In the genomic region with DNA sequence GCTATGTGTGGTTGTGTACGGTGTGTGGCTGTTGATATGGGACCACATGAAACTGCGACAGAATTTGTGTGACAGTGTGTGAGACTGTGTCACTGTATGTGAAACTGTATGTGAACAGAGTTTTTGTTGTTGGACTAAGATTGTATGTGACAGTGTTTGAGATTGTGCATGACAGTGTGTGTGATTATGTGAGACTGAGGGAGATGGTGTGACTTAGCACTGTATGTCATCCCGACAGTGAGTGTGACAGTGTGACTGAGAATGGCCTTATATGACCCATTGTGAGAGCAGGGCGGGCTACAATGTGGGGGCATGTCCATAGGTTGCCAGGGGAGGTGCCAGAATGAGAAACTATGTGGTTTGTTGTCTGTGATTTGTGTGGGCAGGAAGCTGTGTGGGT, we compare ENCODE assay signal across 9 cellular contexts. TPM values are rescaled to one million over a fixed set of nuclear protein-coding genes. Genes with fewer than 3 reads are reported as not detected.
DNase-seq lines count a peak whose midpoint lies in the region; ATAC-seq and TF ChIP-seq lines count a peak whose summit lies in the region.
"Had no signal": no experiment of that assay in that cellular context is flagged by ENCODE, and none has a peak within 500 bp of the region (broad histone marks: within the 10 kb centered on the region; RNA-seq: fewer than 3 reads in every experiment).

No MANE protein-coding gene starts in this region.

- no peak for ATAC-seq in right lobe of liver

- peaks cover 81% of the 10 kb centered on the region for H3K36me3 Mint-ChIP-seq in activated naive CD8-positive, alpha-beta T cell treated with anti-CD3 and anti-CD28 coated beads for 36 hours

- DNase-seq in stimulated activated CD4-positive, alpha-beta T cell treated with anti-CD3 and anti-CD28 coated beads, Interleukin-15, amount 100 ng/mL, for 24 hours = peak; percentile 5
- no peak for DNase-seq in stimulated activated CD4-positive, alpha-beta T cell treated with anti-CD3 and anti-CD28 coated beads, Interleukin-4, amount 100 ng/mL, for 1 hour
- DNase-seq in activated naive CD8-positive, alpha-beta T cell treated with anti-CD3 and anti-CD28 coated beads for 36 hours = no peak
- DNase-seq in right lobe of liver (no peak), DMS79 treated with DMSO at 0.1 percent for 48 hours (lab: John Stamatoyannopoulos, UW) (no peak), cerebellar nuclear complex (lab: John Stamatoyannopoulos, UW) (no peak), NCI-H69 (lab: John Stamatoyannopoulos, UW) (no peak)
- DNase-seq: DMS 273 treated with DMSO at 0.1 percent for 48 hours had no signal

- intact Hi-C loops in right lobe of liver (cut with DNase I) = no loop called here

- peaks cover 65% of the 10 kb centered on the region for H3K9me3 Mint-ChIP-seq in activated naive CD8-positive, alpha-beta T cell treated with anti-CD3 and anti-CD28 coated beads for 36 hours

- H3K27ac ChIP-seq in right lobe of liver = no peak overlapping the region
- H3K27ac ChIP-seq in urinary bladder (ENCODE audit: low read depth) = no peak overlapping the region

- H3K4me3 ChIP-seq in right lobe of liver (peak overlapping the region in 2 of 3 donors; percentile 56 to 91), urinary bladder (ENCODE audit: low read depth, low read length) (peak overlapping the region; percentile 73)

- peak overlapping the region; percentile 87 for H3K27ac Mint-ChIP-seq in activated naive CD8-positive, alpha-beta T cell treated with anti-CD3 and anti-CD28 coated beads for 36 hours

- WGBS in right lobe of liver (ENCODE audit: insufficient coverage, low coverage, low lambda C conversion rate, missing lambda C conversion rate) = 94% methylated on average over 4 of the region's 4 CpGs
- 93% methylated on average over 4 of the region's 4 CpGs for WGBS in urinary bladder

- no peak for TF ChIP-seq CTCF in right lobe of liver (IDR thresholded peaks at IDR 0.05)

- no peaks in the 10 kb centered on the region for H3K27me3 Mint-ChIP-seq in activated naive CD8-positive, alpha-beta T cell treated with anti-CD3 and anti-CD28 coated beads for 36 hours

- peaks cover 23% of the 10 kb centered on the region for H3K4me1 Mint-ChIP-seq in activated naive CD8-positive, alpha-beta T cell treated with anti-CD3 and anti-CD28 coated beads for 36 hours

- TF ChIP-seq POLR2A in right lobe of liver (IDR thresholded peaks at IDR 0.05) = no peak

- H3K27me3 ChIP-seq in right lobe of liver = no peaks in the 10 kb centered on the region

- peaks cover 0 to 29% (median 17%) of the 10 kb centered on the region in 4 donors for H3K36me3 ChIP-seq in right lobe of liver
- H3K36me3 ChIP-seq in urinary bladder (ENCODE audit: insufficient read depth) = peaks cover 8% of the 10 kb centered on the region

- peaks cover 0 to 30% (median 14%) of the 10 kb centered on the region in 4 donors for H3K9me3 ChIP-seq in right lobe of liver

- peaks cover 0 to 11% (median 2%) of the 10 kb centered on the region in 4 donors for H3K4me1 ChIP-seq in right lobe of liver
- no peaks in the 10 kb centered on the region for H3K4me1 ChIP-seq in urinary bladder (ENCODE audit: insufficient read depth)

- peak overlapping the region; percentile 85 for H3K4me3 Mint-ChIP-seq in activated naive CD8-positive, alpha-beta T cell treated with anti-CD3 and anti-CD28 coated beads for 36 hours

RNA-seq across cellular contexts. Expression of a gene that starts 0.9 kb away (rescaled TPM):
- 1 to 10 TPM; 4.7 to 5.2 TPM for total RNA-seq in activated naive CD8-positive, alpha-beta T cell treated with anti-CD3 and anti-CD28 coated beads for 36 hours
- total RNA-seq in right lobe of liver = 1 to 10 TPM in 3 of 6 experiments, under 1 TPM in 3; 0.50 to 2.9 (median 1.3) TPM
- 22.7 TPM for total RNA-seq in urinary bladder
- polyA plus RNA-seq in urinary bladder = 3.6 TPM

RNA-seq across cellular contexts. Expression of a gene that starts 11.7 kb away (rescaled TPM):
- total RNA-seq in activated naive CD8-positive, alpha-beta T cell treated with anti-CD3 and anti-CD28 coated beads for 36 hours = 1 to 10 TPM; 2.3 to 3.2 TPM
- 1 to 10 TPM in 4 of 6 experiments, under 1 TPM in 2; 0.80 to 2.8 (median 1.5) TPM for total RNA-seq in right lobe of liver
- total RNA-seq in urinary bladder = 5.3 TPM
- polyA plus RNA-seq in urinary bladder = 4.0 TPM
